Comparison of ENCODE assay signal across 29 cellular contexts in genomic region chr3:14570089-14570488, GRCh38.
DNase-seq lines count a peak whose midpoint lies in the region; ATAC-seq and TF ChIP-seq lines count a peak whose summit lies in the region.
"Had no signal": no experiment of that assay in that cellular context is flagged by ENCODE, and none has a peak within 500 bp of the region (broad histone marks: within the 10 kb centered on the region; RNA-seq: fewer than 3 reads in every experiment).

No MANE protein-coding gene starts in this region.

- ATAC-seq in GM18861 (IDR thresholded peaks at IDR 0.05; ENCODE audit: unreplicated experiment) (no peak), GM18498 (IDR thresholded peaks at IDR 0.05; ENCODE audit: unreplicated experiment) (no peak)
- ATAC-seq: foreskin keratinocyte, mucosa of descending colon, PC-3, T-helper 17 cell had no signal

- peak overlapping the region; percentile 44 to 53 for H3K4me3 ChIP-seq in neutrophil (ENCODE audit: low read depth in 1 of 2, low read length in 1 of 2)
- H3K4me3 ChIP-seq: ascending aorta, mucosa of descending colon, neural progenitor cell, prostate gland, stomach, transverse colon had no signal

- peaks cover 8% of the 10 kb centered on the region for H3K27me3 ChIP-seq in neutrophil
- H3K27me3 ChIP-seq: ascending aorta, neural progenitor cell, transverse colon had no signal

- peak overlapping the region; percentile 94 for H3K27ac ChIP-seq in neutrophil
- H3K27ac ChIP-seq: ascending aorta, epithelial cell of prostate, foreskin keratinocyte, neural progenitor cell, prostate gland, transverse colon had no signal

- TF ChIP-seq CTCF in neutrophil (IDR thresholded peaks at IDR 0.05): peak; percentile 18

- DNase-seq in NK-92 treated with Interleukin-12 subunit alpha and Interleukin-12 subunit beta, amount 100 ng/mL, for 24 hours (lab: John Stamatoyannopoulos, UW): peak; percentile 56
- DNase-seq in NK-92 (lab: John Stamatoyannopoulos, UW; ENCODE audit: unreplicated experiment) (no peak), Kasumi-1 (lab: John Stamatoyannopoulos, UW) (peak; percentile 12 to 28), SIG-M5 (lab: John Stamatoyannopoulos, UW) (peak; percentile 94), DMS53 (lab: John Stamatoyannopoulos, UW) (no peak)
- DNase-seq: 8988T; activated CD4-positive, alpha-beta T cell treated with anti-CD3 and anti-CD28 coated beads, Interleukin-2, amount 50 U/mL, for 4 hours; activated naive CD4-positive, alpha-beta T cell treated with Interleukin-2 at 50 U/mL for 16 hours; activated T-cell treated with anti-CD3 and anti-CD28 coated beads, Interleukin-2, amount 50 U/mL, for 1 hour; Calu3; foreskin keratinocyte; hippocampal formation; Karpas-422; mucosa of descending colon; NCI-H1436; NCI-H510A treated with DMSO at 0.1 percent for 48 hours; PC-3; SHP77 treated with DMSO at 0.1 percent for 48 hours; stimulated activated CD4-positive, alpha-beta T cell treated with anti-CD3 and anti-CD28 coated beads, Interleukin-2, amount 100 ng/mL, for 24 hours; stomach; T-helper 17 cell; transverse colon had no signal

- peaks cover 39 to 42% of the 10 kb centered on the region in 2 experiments for H3K4me1 ChIP-seq in neutrophil (ENCODE audit: control insufficient read depth in 1 of 2, insufficient read depth in 1 of 2, low read depth in 1 of 2, low read length in 1 of 2)
- H3K4me1 ChIP-seq: ascending aorta, foreskin keratinocyte, neural progenitor cell, prostate gland, transverse colon had no signal

- no peaks in the 10 kb centered on the region for H3K9me3 ChIP-seq in neutrophil
- H3K9me3 ChIP-seq: ascending aorta, mucosa of descending colon, prostate gland, stomach, transverse colon had no signal

- H3K36me3 ChIP-seq in neutrophil: no peaks in the 10 kb centered on the region
- H3K36me3 ChIP-seq: ascending aorta, neural progenitor cell, prostate gland, stomach, transverse colon had no signal

Comparison
In these comparisons a context has a peak if more than half of its experiments do, and no peak if none do; other contexts are left out.
1. DNase-seq: peak in NK-92 treated with Interleukin-12 subunit alpha and Interleukin-12 subunit beta, amount 100 ng/mL, for 24 hours (single experiment), Kasumi-1 (2 of 2) and SIG-M5 (single experiment); none in NK-92 (single experiment) and DMS53 (single experiment).